In the genomic region with DNA sequence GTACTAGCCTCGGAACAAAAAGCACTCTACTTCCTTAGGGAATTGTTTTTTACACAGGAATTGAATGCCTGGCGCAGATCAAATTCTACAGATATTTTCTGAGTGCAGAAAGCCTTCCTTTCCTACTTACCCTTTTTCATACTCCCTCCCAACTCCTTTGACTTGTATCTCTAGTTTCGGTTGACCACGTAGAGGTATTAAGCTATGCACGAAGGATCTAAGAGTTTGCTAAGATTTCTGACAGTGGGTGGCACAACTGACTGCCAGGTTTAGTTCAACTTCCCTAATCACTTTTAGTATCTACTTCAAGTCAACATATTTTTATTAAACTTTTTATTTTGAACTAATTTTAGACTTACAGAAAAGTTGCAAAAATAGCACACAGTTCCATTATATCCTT, we compare ENCODE assay signal across 1 cellular context.
TF ChIP-seq lines count a peak whose summit lies in the region.

No MANE protein-coding gene starts in this region.

TF ChIP-seq in liver, 16 proteins besides CTCF, POLR2A, EP300 and RAD21:
- TF ChIP-seq SP1 (IDR thresholded peaks at IDR 0.05): no peak
- TF ChIP-seq NR2F2 (IDR thresholded peaks at IDR 0.05): no peak
- TF ChIP-seq EGR1 (IDR thresholded peaks at IDR 0.05; ENCODE audit: low read depth in 2 of 2): no peak
- TF ChIP-seq, protein P1, sequence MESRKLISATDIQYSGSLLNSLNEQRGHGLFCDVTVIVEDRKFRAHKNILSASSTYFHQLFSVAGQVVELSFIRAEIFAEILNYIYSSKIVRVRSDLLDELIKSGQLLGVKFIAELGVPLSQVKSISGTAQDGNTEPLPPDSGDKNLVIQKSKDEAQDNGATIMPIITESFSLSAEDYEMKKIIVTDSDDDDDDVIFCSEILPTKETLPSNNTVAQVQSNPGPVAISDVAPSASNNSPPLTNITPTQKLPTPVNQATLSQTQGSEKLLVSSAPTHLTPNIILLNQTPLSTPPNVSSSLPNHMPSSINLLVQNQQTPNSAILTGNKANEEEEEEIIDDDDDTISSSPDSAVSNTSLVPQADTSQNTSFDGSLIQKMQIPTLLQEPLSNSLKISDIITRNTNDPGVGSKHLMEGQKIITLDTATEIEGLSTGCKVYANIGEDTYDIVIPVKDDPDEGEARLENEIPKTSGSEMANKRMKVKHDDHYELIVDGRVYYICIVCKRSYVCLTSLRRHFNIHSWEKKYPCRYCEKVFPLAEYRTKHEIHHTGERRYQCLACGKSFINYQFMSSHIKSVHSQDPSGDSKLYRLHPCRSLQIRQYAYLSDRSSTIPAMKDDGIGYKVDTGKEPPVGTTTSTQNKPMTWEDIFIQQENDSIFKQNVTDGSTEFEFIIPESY (IDR thresholded peaks at IDR 0.05): no peak
- no peak for TF ChIP-seq HNF4G (IDR thresholded peaks at IDR 0.05)
- TF ChIP-seq, protein P2, sequence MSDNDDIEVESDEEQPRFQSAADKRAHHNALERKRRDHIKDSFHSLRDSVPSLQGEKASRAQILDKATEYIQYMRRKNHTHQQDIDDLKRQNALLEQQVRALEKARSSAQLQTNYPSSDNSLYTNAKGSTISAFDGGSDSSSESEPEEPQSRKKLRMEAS (IDR thresholded peaks at IDR 0.05): no peak
- TF ChIP-seq, protein P3, sequence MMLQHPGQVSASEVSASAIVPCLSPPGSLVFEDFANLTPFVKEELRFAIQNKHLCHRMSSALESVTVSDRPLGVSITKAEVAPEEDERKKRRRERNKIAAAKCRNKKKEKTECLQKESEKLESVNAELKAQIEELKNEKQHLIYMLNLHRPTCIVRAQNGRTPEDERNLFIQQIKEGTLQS (IDR thresholded peaks at IDR 0.05): no peak
- TF ChIP-seq GABPA (IDR thresholded peaks at IDR 0.05 in 1 of 2, conservative IDR thresholded peaks at IDR 0.05 in 1 of 2): no peak
- TF ChIP-seq TAF1 (conservative IDR thresholded peaks at IDR 0.05): no peak
- TF ChIP-seq, protein P4, sequence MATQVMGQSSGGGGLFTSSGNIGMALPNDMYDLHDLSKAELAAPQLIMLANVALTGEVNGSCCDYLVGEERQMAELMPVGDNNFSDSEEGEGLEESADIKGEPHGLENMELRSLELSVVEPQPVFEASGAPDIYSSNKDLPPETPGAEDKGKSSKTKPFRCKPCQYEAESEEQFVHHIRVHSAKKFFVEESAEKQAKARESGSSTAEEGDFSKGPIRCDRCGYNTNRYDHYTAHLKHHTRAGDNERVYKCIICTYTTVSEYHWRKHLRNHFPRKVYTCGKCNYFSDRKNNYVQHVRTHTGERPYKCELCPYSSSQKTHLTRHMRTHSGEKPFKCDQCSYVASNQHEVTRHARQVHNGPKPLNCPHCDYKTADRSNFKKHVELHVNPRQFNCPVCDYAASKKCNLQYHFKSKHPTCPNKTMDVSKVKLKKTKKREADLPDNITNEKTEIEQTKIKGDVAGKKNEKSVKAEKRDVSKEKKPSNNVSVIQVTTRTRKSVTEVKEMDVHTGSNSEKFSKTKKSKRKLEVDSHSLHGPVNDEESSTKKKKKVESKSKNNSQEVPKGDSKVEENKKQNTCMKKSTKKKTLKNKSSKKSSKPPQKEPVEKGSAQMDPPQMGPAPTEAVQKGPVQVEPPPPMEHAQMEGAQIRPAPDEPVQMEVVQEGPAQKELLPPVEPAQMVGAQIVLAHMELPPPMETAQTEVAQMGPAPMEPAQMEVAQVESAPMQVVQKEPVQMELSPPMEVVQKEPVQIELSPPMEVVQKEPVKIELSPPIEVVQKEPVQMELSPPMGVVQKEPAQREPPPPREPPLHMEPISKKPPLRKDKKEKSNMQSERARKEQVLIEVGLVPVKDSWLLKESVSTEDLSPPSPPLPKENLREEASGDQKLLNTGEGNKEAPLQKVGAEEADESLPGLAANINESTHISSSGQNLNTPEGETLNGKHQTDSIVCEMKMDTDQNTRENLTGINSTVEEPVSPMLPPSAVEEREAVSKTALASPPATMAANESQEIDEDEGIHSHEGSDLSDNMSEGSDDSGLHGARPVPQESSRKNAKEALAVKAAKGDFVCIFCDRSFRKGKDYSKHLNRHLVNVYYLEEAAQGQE (IDR thresholded peaks at IDR 0.05): no peak
- TF ChIP-seq YY1 (IDR thresholded peaks at IDR 0.05): no peak
- TF ChIP-seq JUND (IDR thresholded peaks at IDR 0.05): no peak
- TF ChIP-seq HNF4A (conservative IDR thresholded peaks at IDR 0.05): no peak
- no peak for TF ChIP-seq FOXA1 (IDR thresholded peaks at IDR 0.05)
- no peak for TF ChIP-seq RXRA (IDR thresholded peaks at IDR 0.05)
- TF ChIP-seq FOXA2 (IDR thresholded peaks at IDR 0.05): no peak
